In the genomic region with DNA sequence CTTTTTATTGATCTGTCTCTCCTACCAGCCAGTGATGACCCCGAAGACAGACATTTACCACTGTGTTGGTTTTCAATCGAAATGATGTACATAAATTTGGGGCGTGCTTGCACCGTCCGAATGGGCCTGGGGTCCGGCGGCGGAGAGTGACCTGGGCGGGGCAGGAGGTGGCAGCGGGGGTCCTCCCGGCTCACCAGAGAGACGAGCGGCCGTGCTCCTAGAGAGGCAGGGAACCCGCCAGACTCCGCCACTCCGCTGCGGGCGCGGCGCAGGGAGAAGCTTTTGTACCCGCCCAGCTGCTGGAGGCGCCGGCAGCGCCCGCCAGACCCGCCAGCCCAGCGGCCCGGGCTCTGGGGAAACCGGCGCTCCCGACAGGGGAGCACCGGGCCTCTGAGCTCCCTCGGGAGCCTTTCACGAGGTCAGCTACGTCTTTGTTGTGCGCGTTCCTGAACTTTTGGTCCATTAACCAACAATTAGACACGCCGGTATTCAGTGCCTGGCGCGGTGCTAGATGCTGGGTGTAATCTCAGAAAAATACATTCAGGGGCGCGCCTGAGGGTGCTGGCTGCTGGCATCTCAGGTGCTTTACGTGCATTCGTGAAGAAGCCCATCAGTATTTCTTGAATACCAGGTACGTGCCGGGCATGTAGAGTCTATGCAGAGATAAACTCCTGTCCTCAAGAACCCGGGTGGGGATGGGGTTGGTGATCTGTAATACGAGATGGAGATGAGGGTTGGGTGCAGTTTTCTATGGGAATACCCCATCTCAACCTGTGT, we compare ENCODE assay signal across 1 cellular context.
TF ChIP-seq lines count a peak whose summit lies in the region.

A gene with protein sequence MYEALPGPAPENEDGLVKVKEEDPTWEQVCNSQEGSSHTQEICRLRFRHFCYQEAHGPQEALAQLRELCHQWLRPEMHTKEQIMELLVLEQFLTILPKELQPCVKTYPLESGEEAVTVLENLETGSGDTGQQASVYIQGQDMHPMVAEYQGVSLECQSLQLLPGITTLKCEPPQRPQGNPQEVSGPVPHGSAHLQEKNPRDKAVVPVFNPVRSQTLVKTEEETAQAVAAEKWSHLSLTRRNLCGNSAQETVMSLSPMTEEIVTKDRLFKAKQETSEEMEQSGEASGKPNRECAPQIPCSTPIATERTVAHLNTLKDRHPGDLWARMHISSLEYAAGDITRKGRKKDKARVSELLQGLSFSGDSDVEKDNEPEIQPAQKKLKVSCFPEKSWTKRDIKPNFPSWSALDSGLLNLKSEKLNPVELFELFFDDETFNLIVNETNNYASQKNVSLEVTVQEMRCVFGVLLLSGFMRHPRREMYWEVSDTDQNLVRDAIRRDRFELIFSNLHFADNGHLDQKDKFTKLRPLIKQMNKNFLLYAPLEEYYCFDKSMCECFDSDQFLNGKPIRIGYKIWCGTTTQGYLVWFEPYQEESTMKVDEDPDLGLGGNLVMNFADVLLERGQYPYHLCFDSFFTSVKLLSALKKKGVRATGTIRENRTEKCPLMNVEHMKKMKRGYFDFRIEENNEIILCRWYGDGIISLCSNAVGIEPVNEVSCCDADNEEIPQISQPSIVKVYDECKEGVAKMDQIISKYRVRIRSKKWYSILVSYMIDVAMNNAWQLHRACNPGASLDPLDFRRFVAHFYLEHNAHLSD (plus strand): TSS at position 285 of the 777 bp plus-strand sequence. CDS start 2,242 bp downstream, outside the sequence.

TF ChIP-seq in K562, 482 proteins besides CTCF, POLR2A, EP300 and RAD21 (continued from another document and continues in another):
- TF ChIP-seq, protein P1, sequence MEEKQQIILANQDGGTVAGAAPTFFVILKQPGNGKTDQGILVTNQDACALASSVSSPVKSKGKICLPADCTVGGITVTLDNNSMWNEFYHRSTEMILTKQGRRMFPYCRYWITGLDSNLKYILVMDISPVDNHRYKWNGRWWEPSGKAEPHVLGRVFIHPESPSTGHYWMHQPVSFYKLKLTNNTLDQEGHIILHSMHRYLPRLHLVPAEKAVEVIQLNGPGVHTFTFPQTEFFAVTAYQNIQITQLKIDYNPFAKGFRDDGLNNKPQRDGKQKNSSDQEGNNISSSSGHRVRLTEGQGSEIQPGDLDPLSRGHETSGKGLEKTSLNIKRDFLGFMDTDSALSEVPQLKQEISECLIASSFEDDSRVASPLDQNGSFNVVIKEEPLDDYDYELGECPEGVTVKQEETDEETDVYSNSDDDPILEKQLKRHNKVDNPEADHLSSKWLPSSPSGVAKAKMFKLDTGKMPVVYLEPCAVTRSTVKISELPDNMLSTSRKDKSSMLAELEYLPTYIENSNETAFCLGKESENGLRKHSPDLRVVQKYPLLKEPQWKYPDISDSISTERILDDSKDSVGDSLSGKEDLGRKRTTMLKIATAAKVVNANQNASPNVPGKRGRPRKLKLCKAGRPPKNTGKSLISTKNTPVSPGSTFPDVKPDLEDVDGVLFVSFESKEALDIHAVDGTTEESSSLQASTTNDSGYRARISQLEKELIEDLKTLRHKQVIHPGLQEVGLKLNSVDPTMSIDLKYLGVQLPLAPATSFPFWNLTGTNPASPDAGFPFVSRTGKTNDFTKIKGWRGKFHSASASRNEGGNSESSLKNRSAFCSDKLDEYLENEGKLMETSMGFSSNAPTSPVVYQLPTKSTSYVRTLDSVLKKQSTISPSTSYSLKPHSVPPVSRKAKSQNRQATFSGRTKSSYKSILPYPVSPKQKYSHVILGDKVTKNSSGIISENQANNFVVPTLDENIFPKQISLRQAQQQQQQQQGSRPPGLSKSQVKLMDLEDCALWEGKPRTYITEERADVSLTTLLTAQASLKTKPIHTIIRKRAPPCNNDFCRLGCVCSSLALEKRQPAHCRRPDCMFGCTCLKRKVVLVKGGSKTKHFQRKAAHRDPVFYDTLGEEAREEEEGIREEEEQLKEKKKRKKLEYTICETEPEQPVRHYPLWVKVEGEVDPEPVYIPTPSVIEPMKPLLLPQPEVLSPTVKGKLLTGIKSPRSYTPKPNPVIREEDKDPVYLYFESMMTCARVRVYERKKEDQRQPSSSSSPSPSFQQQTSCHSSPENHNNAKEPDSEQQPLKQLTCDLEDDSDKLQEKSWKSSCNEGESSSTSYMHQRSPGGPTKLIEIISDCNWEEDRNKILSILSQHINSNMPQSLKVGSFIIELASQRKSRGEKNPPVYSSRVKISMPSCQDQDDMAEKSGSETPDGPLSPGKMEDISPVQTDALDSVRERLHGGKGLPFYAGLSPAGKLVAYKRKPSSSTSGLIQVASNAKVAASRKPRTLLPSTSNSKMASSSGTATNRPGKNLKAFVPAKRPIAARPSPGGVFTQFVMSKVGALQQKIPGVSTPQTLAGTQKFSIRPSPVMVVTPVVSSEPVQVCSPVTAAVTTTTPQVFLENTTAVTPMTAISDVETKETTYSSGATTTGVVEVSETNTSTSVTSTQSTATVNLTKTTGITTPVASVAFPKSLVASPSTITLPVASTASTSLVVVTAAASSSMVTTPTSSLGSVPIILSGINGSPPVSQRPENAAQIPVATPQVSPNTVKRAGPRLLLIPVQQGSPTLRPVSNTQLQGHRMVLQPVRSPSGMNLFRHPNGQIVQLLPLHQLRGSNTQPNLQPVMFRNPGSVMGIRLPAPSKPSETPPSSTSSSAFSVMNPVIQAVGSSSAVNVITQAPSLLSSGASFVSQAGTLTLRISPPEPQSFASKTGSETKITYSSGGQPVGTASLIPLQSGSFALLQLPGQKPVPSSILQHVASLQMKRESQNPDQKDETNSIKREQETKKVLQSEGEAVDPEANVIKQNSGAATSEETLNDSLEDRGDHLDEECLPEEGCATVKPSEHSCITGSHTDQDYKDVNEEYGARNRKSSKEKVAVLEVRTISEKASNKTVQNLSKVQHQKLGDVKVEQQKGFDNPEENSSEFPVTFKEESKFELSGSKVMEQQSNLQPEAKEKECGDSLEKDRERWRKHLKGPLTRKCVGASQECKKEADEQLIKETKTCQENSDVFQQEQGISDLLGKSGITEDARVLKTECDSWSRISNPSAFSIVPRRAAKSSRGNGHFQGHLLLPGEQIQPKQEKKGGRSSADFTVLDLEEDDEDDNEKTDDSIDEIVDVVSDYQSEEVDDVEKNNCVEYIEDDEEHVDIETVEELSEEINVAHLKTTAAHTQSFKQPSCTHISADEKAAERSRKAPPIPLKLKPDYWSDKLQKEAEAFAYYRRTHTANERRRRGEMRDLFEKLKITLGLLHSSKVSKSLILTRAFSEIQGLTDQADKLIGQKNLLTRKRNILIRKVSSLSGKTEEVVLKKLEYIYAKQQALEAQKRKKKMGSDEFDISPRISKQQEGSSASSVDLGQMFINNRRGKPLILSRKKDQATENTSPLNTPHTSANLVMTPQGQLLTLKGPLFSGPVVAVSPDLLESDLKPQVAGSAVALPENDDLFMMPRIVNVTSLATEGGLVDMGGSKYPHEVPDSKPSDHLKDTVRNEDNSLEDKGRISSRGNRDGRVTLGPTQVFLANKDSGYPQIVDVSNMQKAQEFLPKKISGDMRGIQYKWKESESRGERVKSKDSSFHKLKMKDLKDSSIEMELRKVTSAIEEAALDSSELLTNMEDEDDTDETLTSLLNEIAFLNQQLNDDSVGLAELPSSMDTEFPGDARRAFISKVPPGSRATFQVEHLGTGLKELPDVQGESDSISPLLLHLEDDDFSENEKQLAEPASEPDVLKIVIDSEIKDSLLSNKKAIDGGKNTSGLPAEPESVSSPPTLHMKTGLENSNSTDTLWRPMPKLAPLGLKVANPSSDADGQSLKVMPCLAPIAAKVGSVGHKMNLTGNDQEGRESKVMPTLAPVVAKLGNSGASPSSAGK (IDR thresholded peaks at IDR 0.05): no peak
- TF ChIP-seq ZSCAN32 (CRISPR knock-in tag; IDR thresholded peaks at IDR 0.05) (no peak), CBFA2T2 (conservative IDR thresholded peaks at IDR 0.05) (0 out of 2 replicates have a peak, but pooled peaks have one; percentile 14), ZNF561 (CRISPR knock-in tag; conservative IDR thresholded peaks at IDR 0.05) (no peak), FOSL1 (tag; conservative IDR thresholded peaks at IDR 0.05) (no peak), ZBTB7A (IDR thresholded peaks at IDR 0.05; ENCODE audit: borderline replicate concordance, control insufficient read depth, low read depth, low read length) (peak; percentile 93), NCOR1 (IDR thresholded peaks at IDR 0.05) (0 out of 2 replicates have a peak, but pooled peaks have one; percentile 2), MTF1 (CRISPR knock-in tag; IDR thresholded peaks at IDR 0.05; ENCODE audit: borderline replicate concordance) (no peak), KAT7 (CRISPR knock-in tag; IDR thresholded peaks at IDR 0.05; ENCODE audit: borderline replicate concordance) (peak; percentile 86; the same call in 1 of the 2 replicates), ZNF764 (CRISPR knock-in tag; IDR thresholded peaks at IDR 0.05; ENCODE audit: low read depth) (no peak), ZNF12 (CRISPR knock-in tag; IDR thresholded peaks at IDR 0.05) (no peak), ZNF699 (CRISPR knock-in tag; IDR thresholded peaks at IDR 0.05; ENCODE audit: insufficient replicate concordance) (no peak), ZNF232 (CRISPR knock-in tag; IDR thresholded peaks at IDR 0.05) (peak; percentile 74; the same call in 1 of the 2 replicates), ZNF324 (CRISPR knock-in tag; IDR thresholded peaks at IDR 0.05) (no peak), HNRNPK (IDR thresholded peaks at IDR 0.05; ENCODE audit: low read depth, low read length, poor library complexity, severe bottlenecking) (no peak), BDP1 (IDR thresholded peaks at IDR 0.05; ENCODE audit: insufficient read depth, insufficient read length) (no peak), STAT5A (IDR thresholded peaks at IDR 0.05; ENCODE audit: borderline replicate concordance, low read length) (no peak)
- TF ChIP-seq, protein P2, sequence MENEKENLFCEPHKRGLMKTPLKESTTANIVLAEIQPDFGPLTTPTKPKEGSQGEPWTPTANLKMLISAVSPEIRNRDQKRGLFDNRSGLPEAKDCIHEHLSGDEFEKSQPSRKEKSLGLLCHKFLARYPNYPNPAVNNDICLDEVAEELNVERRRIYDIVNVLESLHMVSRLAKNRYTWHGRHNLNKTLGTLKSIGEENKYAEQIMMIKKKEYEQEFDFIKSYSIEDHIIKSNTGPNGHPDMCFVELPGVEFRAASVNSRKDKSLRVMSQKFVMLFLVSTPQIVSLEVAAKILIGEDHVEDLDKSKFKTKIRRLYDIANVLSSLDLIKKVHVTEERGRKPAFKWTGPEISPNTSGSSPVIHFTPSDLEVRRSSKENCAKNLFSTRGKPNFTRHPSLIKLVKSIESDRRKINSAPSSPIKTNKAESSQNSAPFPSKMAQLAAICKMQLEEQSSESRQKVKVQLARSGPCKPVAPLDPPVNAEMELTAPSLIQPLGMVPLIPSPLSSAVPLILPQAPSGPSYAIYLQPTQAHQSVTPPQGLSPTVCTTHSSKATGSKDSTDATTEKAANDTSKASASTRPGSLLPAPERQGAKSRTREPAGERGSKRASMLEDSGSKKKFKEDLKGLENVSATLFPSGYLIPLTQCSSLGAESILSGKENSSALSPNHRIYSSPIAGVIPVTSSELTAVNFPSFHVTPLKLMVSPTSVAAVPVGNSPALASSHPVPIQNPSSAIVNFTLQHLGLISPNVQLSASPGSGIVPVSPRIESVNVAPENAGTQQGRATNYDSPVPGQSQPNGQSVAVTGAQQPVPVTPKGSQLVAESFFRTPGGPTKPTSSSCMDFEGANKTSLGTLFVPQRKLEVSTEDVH (IDR thresholded peaks at IDR 0.05; ENCODE audit: low read depth, partially characterized antibody): peak; percentile 47
- TF ChIP-seq, protein P3, sequence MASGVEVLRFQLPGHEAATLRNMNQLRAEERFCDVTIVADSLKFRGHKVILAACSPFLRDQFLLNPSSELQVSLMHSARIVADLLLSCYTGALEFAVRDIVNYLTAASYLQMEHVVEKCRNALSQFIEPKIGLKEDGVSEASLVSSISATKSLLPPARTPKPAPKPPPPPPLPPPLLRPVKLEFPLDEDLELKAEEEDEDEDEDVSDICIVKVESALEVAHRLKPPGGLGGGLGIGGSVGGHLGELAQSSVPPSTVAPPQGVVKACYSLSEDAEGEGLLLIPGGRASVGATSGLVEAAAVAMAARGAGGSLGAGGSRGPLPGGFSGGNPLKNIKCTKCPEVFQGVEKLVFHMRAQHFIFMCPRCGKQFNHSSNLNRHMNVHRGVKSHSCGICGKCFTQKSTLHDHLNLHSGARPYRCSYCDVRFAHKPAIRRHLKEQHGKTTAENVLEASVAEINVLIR (CRISPR knock-in tag; IDR thresholded peaks at IDR 0.05): no peak
- TF ChIP-seq, protein P4, sequence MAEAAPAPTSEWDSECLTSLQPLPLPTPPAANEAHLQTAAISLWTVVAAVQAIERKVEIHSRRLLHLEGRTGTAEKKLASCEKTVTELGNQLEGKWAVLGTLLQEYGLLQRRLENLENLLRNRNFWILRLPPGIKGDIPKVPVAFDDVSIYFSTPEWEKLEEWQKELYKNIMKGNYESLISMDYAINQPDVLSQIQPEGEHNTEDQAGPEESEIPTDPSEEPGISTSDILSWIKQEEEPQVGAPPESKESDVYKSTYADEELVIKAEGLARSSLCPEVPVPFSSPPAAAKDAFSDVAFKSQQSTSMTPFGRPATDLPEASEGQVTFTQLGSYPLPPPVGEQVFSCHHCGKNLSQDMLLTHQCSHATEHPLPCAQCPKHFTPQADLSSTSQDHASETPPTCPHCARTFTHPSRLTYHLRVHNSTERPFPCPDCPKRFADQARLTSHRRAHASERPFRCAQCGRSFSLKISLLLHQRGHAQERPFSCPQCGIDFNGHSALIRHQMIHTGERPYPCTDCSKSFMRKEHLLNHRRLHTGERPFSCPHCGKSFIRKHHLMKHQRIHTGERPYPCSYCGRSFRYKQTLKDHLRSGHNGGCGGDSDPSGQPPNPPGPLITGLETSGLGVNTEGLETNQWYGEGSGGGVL (CRISPR knock-in tag; IDR thresholded peaks at IDR 0.05): no peak
- TF ChIP-seq, protein P5, sequence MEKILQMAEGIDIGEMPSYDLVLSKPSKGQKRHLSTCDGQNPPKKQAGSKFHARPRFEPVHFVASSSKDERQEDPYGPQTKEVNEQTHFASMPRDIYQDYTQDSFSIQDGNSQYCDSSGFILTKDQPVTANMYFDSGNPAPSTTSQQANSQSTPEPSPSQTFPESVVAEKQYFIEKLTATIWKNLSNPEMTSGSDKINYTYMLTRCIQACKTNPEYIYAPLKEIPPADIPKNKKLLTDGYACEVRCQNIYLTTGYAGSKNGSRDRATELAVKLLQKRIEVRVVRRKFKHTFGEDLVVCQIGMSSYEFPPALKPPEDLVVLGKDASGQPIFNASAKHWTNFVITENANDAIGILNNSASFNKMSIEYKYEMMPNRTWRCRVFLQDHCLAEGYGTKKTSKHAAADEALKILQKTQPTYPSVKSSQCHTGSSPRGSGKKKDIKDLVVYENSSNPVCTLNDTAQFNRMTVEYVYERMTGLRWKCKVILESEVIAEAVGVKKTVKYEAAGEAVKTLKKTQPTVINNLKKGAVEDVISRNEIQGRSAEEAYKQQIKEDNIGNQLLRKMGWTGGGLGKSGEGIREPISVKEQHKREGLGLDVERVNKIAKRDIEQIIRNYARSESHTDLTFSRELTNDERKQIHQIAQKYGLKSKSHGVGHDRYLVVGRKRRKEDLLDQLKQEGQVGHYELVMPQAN (IDR thresholded peaks at IDR 0.05; ENCODE audit: borderline replicate concordance): no peak
- TF ChIP-seq, protein P6, sequence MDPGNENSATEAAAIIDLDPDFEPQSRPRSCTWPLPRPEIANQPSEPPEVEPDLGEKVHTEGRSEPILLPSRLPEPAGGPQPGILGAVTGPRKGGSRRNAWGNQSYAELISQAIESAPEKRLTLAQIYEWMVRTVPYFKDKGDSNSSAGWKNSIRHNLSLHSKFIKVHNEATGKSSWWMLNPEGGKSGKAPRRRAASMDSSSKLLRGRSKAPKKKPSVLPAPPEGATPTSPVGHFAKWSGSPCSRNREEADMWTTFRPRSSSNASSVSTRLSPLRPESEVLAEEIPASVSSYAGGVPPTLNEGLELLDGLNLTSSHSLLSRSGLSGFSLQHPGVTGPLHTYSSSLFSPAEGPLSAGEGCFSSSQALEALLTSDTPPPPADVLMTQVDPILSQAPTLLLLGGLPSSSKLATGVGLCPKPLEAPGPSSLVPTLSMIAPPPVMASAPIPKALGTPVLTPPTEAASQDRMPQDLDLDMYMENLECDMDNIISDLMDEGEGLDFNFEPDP (CRISPR knock-in tag; IDR thresholded peaks at IDR 0.05): no peak
